ENCODE assay signal across 1 cellular context in the genomic region with DNA sequence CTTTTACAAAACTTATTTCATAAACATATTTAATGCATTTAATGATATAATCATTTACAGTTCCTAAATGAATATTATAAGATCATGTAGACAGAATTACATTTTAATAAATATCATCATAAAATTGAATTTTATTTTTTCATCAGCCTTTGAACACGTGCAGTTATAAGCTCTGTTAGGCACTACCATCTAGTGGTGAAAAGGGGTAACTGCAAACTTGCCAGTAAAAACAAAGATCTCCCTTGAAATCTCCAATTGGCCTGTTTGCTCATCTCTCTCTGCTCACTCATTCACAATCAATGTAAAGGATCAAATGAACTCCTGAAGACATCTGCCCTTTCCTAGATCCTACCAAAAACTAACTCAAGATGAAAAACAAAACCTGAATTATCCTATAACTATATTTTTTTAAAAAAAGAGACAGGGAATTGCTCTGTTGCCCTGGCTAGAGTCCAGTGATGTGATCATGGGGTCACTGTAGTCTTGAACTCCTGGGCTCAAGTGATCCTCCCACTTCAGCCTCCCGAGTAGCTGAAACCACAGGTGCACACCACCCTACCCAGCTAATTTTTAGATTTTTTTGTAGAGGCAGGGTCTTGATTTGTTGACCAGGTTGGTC.
TF ChIP-seq lines count a peak whose summit lies in the region.

No MANE protein-coding gene starts in this region.

TF ChIP-seq in IMR-90, 13 proteins besides CTCF, POLR2A, EP300 and RAD21 (continued from another document):
- TF ChIP-seq SMC3 (IDR thresholded peaks at IDR 0.05; ENCODE audit: low read depth, low read length) (peak; percentile 77), NFE2L2 (IDR thresholded peaks at IDR 0.05; ENCODE audit: low read depth, low read length) (no peak)
- TF ChIP-seq, protein P1, sequence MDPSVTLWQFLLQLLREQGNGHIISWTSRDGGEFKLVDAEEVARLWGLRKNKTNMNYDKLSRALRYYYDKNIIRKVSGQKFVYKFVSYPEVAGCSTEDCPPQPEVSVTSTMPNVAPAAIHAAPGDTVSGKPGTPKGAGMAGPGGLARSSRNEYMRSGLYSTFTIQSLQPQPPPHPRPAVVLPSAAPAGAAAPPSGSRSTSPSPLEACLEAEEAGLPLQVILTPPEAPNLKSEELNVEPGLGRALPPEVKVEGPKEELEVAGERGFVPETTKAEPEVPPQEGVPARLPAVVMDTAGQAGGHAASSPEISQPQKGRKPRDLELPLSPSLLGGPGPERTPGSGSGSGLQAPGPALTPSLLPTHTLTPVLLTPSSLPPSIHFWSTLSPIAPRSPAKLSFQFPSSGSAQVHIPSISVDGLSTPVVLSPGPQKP (IDR thresholded peaks at IDR 0.05; ENCODE audit: borderline replicate concordance, low read depth, low read length): no peak
